ENCODE assay signal across 26 cellular contexts in genomic region chr20:1918766-1919165, GRCh38. TPM values are rescaled to one million over a fixed set of nuclear protein-coding genes. Genes with fewer than 3 reads are reported as not detected.
A peak's percentile ranks its signal among the peaks of the same experiment; 100 is the strongest.
DNase-seq lines count a peak whose midpoint lies in the region; ATAC-seq and TF ChIP-seq lines count a peak whose summit lies in the region.
"Had no signal": no experiment of that assay in that cellular context is flagged by ENCODE, and none has a peak within 500 bp of the region (broad histone marks: within the 10 kb centered on the region; RNA-seq: fewer than 3 reads in every experiment).

No MANE protein-coding gene starts in this region.

- no peak overlapping the region for H4K8ac ChIP-seq in mesenchymal stem cell (ENCODE audit: low read length)

- peak overlapping the region; percentile 88 for H2AK5ac ChIP-seq in mesenchymal stem cell (ENCODE audit: low read length, severe bottlenecking)

- no peak for ATAC-seq in GM21390 (IDR thresholded peaks at IDR 0.05; ENCODE audit: unreplicated experiment)
- ATAC-seq: GM12878, SK-N-SH treated with all-trans-retinoic acid at 6 μM for 48 hours had no signal

- no peak overlapping the region for H2BK12ac ChIP-seq in mesenchymal stem cell (ENCODE audit: low read length in 2 of 2)

- H3K23ac ChIP-seq in mesenchymal stem cell (ENCODE audit: low read length in 2 of 2), result no peak overlapping the region

- no peak overlapping the region for H2AFZ ChIP-seq in mesenchymal stem cell (ENCODE audit: low read depth, low read length)
- H2AFZ ChIP-seq: PC-9 had no signal

- H3K4me1 ChIP-seq in left ventricle myocardium inferior, result peaks cover 12% of the 10 kb centered on the region
- peaks cover 35% of the 10 kb centered on the region for H3K4me1 ChIP-seq in mesenchymal stem cell (ENCODE audit: control insufficient read depth, insufficient read depth, low read depth, low read length)
- H3K4me1 ChIP-seq: BLaER1 had no signal

- no peak overlapping the region for H3K14ac ChIP-seq in mesenchymal stem cell (ENCODE audit: low read length in 2 of 2)

- no peaks in the 10 kb centered on the region for H3K27me3 ChIP-seq in left ventricle myocardium inferior (ENCODE audit: low read depth)
- H3K27me3 ChIP-seq in mesenchymal stem cell (ENCODE audit: control insufficient read depth in 1 of 2, insufficient read depth in 1 of 2, low read length in 2 of 2), result no peaks in the 10 kb centered on the region
- H3K27me3 ChIP-seq: BLaER1 had no signal

- TF ChIP-seq CTCF in AG10803 (conservative IDR thresholded peaks at IDR 0.05; ENCODE audit: low read length), result no peak
- peak; percentile 24 for TF ChIP-seq CTCF in left ventricle myocardium inferior (IDR thresholded peaks at IDR 0.05; ENCODE audit: borderline replicate concordance)

- no peak overlapping the region for H3K27ac ChIP-seq in left ventricle myocardium inferior (replicated peaks)
- peak overlapping the region; percentile 93 for H3K27ac ChIP-seq in mesenchymal stem cell (ENCODE audit: low read length, poor library complexity, severe bottlenecking)
- H3K27ac ChIP-seq: BLaER1, HL-60, PC-9 had no signal

- H3K18ac ChIP-seq in mesenchymal stem cell (ENCODE audit: low read depth in 1 of 2, low read length in 2 of 2), result no peak overlapping the region

- no peaks in the 10 kb centered on the region for H3K9me3 ChIP-seq in left ventricle myocardium inferior (replicated peaks)
- no peaks in the 10 kb centered on the region for H3K9me3 ChIP-seq in mesenchymal stem cell (ENCODE audit: control insufficient read depth, low read length)
- H3K9me3 ChIP-seq: BLaER1 had no signal

- H2BK15ac ChIP-seq in mesenchymal stem cell (ENCODE audit: low read depth, poor library complexity, severe bottlenecking), result no peak overlapping the region

- H3K4ac ChIP-seq in mesenchymal stem cell (ENCODE audit: low read depth in 1 of 2, low read length in 2 of 2), result no peak overlapping the region

- H3K4me3 ChIP-seq in AG10803 (ENCODE audit: low read length), result no peak overlapping the region
- H3K4me3 ChIP-seq in left ventricle myocardium inferior, result no peak overlapping the region
- H3K4me3 ChIP-seq in mesenchymal stem cell (ENCODE audit: insufficient read depth in 1 of 2, low read depth in 1 of 2, low read length in 2 of 2), result no peak overlapping the region
- H3K4me3 ChIP-seq: BLaER1, GM12878, PC-9 had no signal

- peaks cover 12% of the 10 kb centered on the region for H3K79me1 ChIP-seq in mesenchymal stem cell (replicated peaks; ENCODE audit: low read length, poor library complexity, severe bottlenecking)

- H3K36me3 ChIP-seq in left ventricle myocardium inferior (peaks cover 27% of the 10 kb centered on the region), mesenchymal stem cell (ENCODE audit: control insufficient read depth in 1 of 2, insufficient read depth in 2 of 2, low read depth in 1 of 2, low read length in 2 of 2) (peaks cover 48 to 79% of the 10 kb centered on the region in 2 experiments)
- H3K36me3 ChIP-seq: BLaER1 had no signal

- WGBS in mesenchymal stem cell, result 97% methylated on average over 6 of the region's 6 CpGs

- H2BK120ac ChIP-seq in mesenchymal stem cell (ENCODE audit: low read depth, low read length), result no peak overlapping the region

- H3K9ac ChIP-seq in mesenchymal stem cell (ENCODE audit: low read length), result no peak overlapping the region
- H3K9ac ChIP-seq: BLaER1 had no signal

- DNase-seq in AG10803 (ENCODE audit: low read depth) (peak; percentile 45), cerebellar cortex (ENCODE audit: low spot score) (peak; percentile 59), left ventricle myocardium inferior (peak; percentile 45), mesenchymal stem cell (no peak), cerebellum (ENCODE audit: low spot score) (no peak)
- DNase-seq in activated CD8-positive, alpha-beta memory T cell treated with anti-CD3 and anti-CD28 coated beads, Interleukin-2, amount 50 U/mL, for 48 hours, result no peak
- DNase-seq: CD4-positive, alpha-beta T cell; COR-L47; DMS 273 treated with DMSO at 0.1 percent for 48 hours; DMS79 treated with DMSO at 0.1 percent for 48 hours; GOT3; HCEC 1CT; KBM-7; MM.1S; NCI-H1048; NCI-H1417 treated with DMSO at 0.1 percent for 48 hours; NCI-H187 treated with DMSO at 0.1 percent for 48 hours; NCI-H510A treated with DMSO at 0.1 percent for 48 hours; NCI-H748 treated with DMSO at 0.1 percent for 48 hours; PC-9; RPMI8226 had no signal

- H3K4me2 ChIP-seq in mesenchymal stem cell (ENCODE audit: low read length, poor library complexity, severe bottlenecking), result no peak overlapping the region
- H3K4me2 ChIP-seq: BLaER1, PC-9 had no signal

- H2BK5ac ChIP-seq in mesenchymal stem cell (ENCODE audit: low read depth, low read length, poor library complexity, severe bottlenecking), result peak overlapping the region; percentile 94

- intact Hi-C loops in left ventricle myocardium inferior (cut with micrococcal nuclease), result loop anchor here (10.0 kb wide), 1 partner anchor 114 kb away; no protein-coding TSS in a partner anchor

- no peak overlapping the region for H4K91ac ChIP-seq in mesenchymal stem cell (ENCODE audit: low read length)

RNA-seq across cellular contexts. Expression of gene SIRPA, which starts 23.6 kb away (rescaled TPM):
- 25.5 TPM for total RNA-seq in left ventricle myocardium inferior
- polyA plus RNA-seq in mesenchymal stem cell (2013, experiment 1 of 2), result 40.7 TPM
- 40.6 TPM for polyA plus RNA-seq in mesenchymal stem cell (2013, experiment 2 of 2)
- 8.0 TPM for total RNA-seq in cerebellum

Comparison
In these comparisons a context has a peak if more than half of its experiments do, and no peak if none do; other contexts are left out.
1. DNase-seq: peak in AG10803 (single experiment), cerebellar cortex (single experiment) and left ventricle myocardium inferior (single experiment); none in mesenchymal stem cell (single experiment), activated CD8-positive, alpha-beta memory T cell treated with anti-CD3 and anti-CD28 coated beads, Interleukin-2, amount 50 U/mL, for 48 hours (single experiment) and cerebellum (single experiment).